22 cellular contexts compared by ENCODE assay signal in the genomic region with DNA sequence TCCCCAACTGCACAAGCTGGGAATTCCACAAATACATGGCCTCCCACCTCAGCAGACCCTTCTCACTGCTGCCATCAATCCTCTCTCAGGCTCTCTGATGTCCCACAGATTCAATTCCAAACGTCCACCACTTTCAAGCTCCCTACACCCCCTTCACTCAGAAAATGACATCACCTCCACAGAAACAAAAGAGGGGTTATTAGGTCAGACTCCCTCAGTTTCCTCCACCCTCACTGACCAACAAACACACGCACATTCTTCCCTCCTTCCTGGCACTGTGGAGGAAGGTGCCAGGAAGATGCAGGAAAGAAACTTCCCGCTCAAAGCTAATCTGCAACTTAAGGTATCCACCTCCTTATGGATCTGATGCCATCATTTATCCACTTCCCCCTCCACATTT. TPM values are rescaled to one million over a fixed set of nuclear protein-coding genes. Genes with fewer than 3 reads are reported as not detected.
A peak's percentile ranks its signal among the peaks of the same experiment; 100 is the strongest.
DNase-seq lines count a peak whose midpoint lies in the region; ATAC-seq and TF ChIP-seq lines count a peak whose summit lies in the region.
"Had no signal": no experiment of that assay in that cellular context is flagged by ENCODE, and none has a peak within 500 bp of the region (broad histone marks: within the 10 kb centered on the region; RNA-seq: fewer than 3 reads in every experiment).

No MANE protein-coding gene starts in this region.

- no peak overlapping the region for H3K4me3 Mint-ChIP-seq in H9
- no peak overlapping the region for H3K4me3 Mint-ChIP-seq in neural crest cell
- H3K4me3 Mint-ChIP-seq in activated naive CD4-positive, alpha-beta T cell treated with anti-CD3 and anti-CD28 coated beads for 36 hours = no peak overlapping the region
- H3K4me3 Mint-ChIP-seq: CD4-positive, alpha-beta memory T cell; GM23338; HFFc6 had no signal

- no peak overlapping the region for H4K8ac ChIP-seq in H9 (replicated peaks; ENCODE audit: insufficient read length, low read depth, low read length)

- H3K36me3 ChIP-seq in liver (ENCODE audit: control insufficient read depth in 4 of 4, insufficient read depth in 3 of 4, low read depth in 1 of 4, low read length in 3 of 4) (no peaks in the 10 kb centered on the region), testis (ENCODE audit: low read depth, missing control alignments) (no peaks in the 10 kb centered on the region)
- H3K36me3 ChIP-seq: HAP-1 had no signal

- no peak overlapping the region for H2BK20ac ChIP-seq in H9 (ENCODE audit: low read depth, low read length, poor library complexity, severe bottlenecking)

- H2BK12ac ChIP-seq in H9 (ENCODE audit: insufficient read length, low read depth, low read length) = no peak overlapping the region

- H3K27me3 Mint-ChIP-seq in H9 (ENCODE audit: low read depth) (no peaks in the 10 kb centered on the region; the same call in 1 of the 2 replicates), neural crest cell (ENCODE audit: low read depth) (no peaks in the 10 kb centered on the region)
- H3K27me3 Mint-ChIP-seq in activated naive CD4-positive, alpha-beta T cell treated with anti-CD3 and anti-CD28 coated beads for 36 hours (ENCODE audit: low read depth) = no peaks in the 10 kb centered on the region
- H3K27me3 Mint-ChIP-seq: CD4-positive, alpha-beta memory T cell had no signal

- H3K27ac ChIP-seq in H9 (ENCODE audit: insufficient read length, low read depth, low read length) (no peak overlapping the region), liver (ENCODE audit: low read depth in 1 of 2, low read length in 2 of 2) (no peak overlapping the region), testis (no peak overlapping the region)
- H3K27ac ChIP-seq: A549 had no signal

- H3K4me1 Mint-ChIP-seq in H9 = peaks cover 2% of the 10 kb centered on the region in 2 experiments
- peaks cover 43% of the 10 kb centered on the region for H3K4me1 Mint-ChIP-seq in neural crest cell
- peaks cover 6% of the 10 kb centered on the region for H3K4me1 Mint-ChIP-seq in activated naive CD4-positive, alpha-beta T cell treated with anti-CD3 and anti-CD28 coated beads for 36 hours (ENCODE audit: low read depth)

- DNase-seq in H9 (no peak), dermis blood vessel endothelial cell (peak; percentile 73), neural crest cell (ENCODE audit: low read depth, low spot score) (no peak), SHP77 (lab: John Stamatoyannopoulos, UW) (no peak), testis (no peak)
- no peak for DNase-seq in stimulated activated naive CD8-positive, alpha-beta T cell treated with anti-CD3 and anti-CD28 coated beads, Interleukin-15, Interleukin-2, amounts not matched to agents 100 U/mL and 50 U/mL, for 24 hours
- DNase-seq in activated naive CD4-positive, alpha-beta T cell treated with anti-CD3 and anti-CD28 coated beads for 36 hours = no peak
- DNase-seq: 8988T; ACHN; AML-193; C1 segment of cervical spinal cord; Calu3; CD4-positive, alpha-beta memory T cell; COR-L47; DMS53; DMS79 treated with DMSO at 0.1 percent for 48 hours; GF-D8; HFFc6 had no signal

- H2AK5ac ChIP-seq in H9 (ENCODE audit: insufficient read length, low read length) = no peak overlapping the region

- H3K27ac Mint-ChIP-seq in H9 (peak overlapping the region in 2 of 3 experiments; percentile 5 to 46; a peak in 1 of 7 replicates), neural crest cell (ENCODE audit: unreplicated experiment) (peak overlapping the region; percentile 61)
- H3K27ac Mint-ChIP-seq in activated naive CD4-positive, alpha-beta T cell treated with anti-CD3 and anti-CD28 coated beads for 36 hours = no peak overlapping the region
- H3K27ac Mint-ChIP-seq: GM23338, HFFc6 had no signal

- H3K4me1 ChIP-seq in H9 (ENCODE audit: insufficient read depth, low read length) (no peaks in the 10 kb centered on the region), liver (ENCODE audit: control insufficient read depth in 4 of 4, insufficient read depth in 4 of 4, low read length in 3 of 4) (no peaks in the 10 kb centered on the region), testis (peaks cover 9% of the 10 kb centered on the region)
- H3K4me1 ChIP-seq: HAP-1 had no signal

- no peaks in the 10 kb centered on the region for H4K20me1 ChIP-seq in H9 (ENCODE audit: control insufficient read depth, insufficient read depth, insufficient read length)

- H3K79me1 ChIP-seq in H9 (ENCODE audit: insufficient read depth, low read depth, low read length, poor library complexity, severe bottlenecking) = no peaks in the 10 kb centered on the region

- H3K79me2 ChIP-seq in H9 (ENCODE audit: insufficient read depth, low read length) = no peaks in the 10 kb centered on the region

- no peak overlapping the region for H4K5ac ChIP-seq in H9 (ENCODE audit: insufficient read length, low read depth, low read length)

- no peak overlapping the region for H2BK120ac ChIP-seq in H9 (ENCODE audit: low read depth, low read length, poor library complexity, severe bottlenecking)

- no peak overlapping the region for H3T11ph ChIP-seq in H9 (ENCODE audit: low read length)

- H3K23me2 ChIP-seq in H9 (ENCODE audit: insufficient read length, low read depth, low read length, poor library complexity, severe bottlenecking) = no peaks in the 10 kb centered on the region

- WGBS in H9 (ENCODE audit: extremely low coverage, insufficient read length, low lambda C conversion rate) = no CpG with 5 or more reads among the region's 3 CpGs
- WGBS in liver = 90% methylated on average over 3 of the region's 3 CpGs
- 76 to 83% methylated on average over 3 of the region's 3 CpGs for whole genome bisulfite sequencing in testis, 2 donors

- H3K4me2 ChIP-seq in H9 (ENCODE audit: insufficient read depth, insufficient read length, low read length) = no peak overlapping the region
- H3K4me2 ChIP-seq: A549, GM23338 had no signal

- H3K9me3 ChIP-seq in H9 (ENCODE audit: control insufficient read depth, low read depth, low read length) = no peaks in the 10 kb centered on the region
- no peaks in the 10 kb centered on the region for H3K9me3 ChIP-seq in liver (ENCODE audit: control insufficient read depth in 4 of 4, low read length in 3 of 4)
- H3K9me3 ChIP-seq in testis = no peaks in the 10 kb centered on the region
- H3K9me3 ChIP-seq: A549, HAP-1 had no signal

- H3K9me3 Mint-ChIP-seq in H9 = no peaks in the 10 kb centered on the region
- peaks cover 10% of the 10 kb centered on the region for H3K9me3 Mint-ChIP-seq in neural crest cell
- no peaks in the 10 kb centered on the region for H3K9me3 Mint-ChIP-seq in activated naive CD4-positive, alpha-beta T cell treated with anti-CD3 and anti-CD28 coated beads for 36 hours
- H3K9me3 Mint-ChIP-seq: CD4-positive, alpha-beta memory T cell; GM23338; HFFc6 had no signal

- no peak overlapping the region for H3K56ac ChIP-seq in H9 (ENCODE audit: insufficient read length, low read depth, low read length)

- H3K36me3 Mint-ChIP-seq in H9 (ENCODE audit: insufficient read depth in 1 of 3, low read depth in 3 of 3) = peaks cover 0 to 4% (median 0%) of the 10 kb centered on the region in 3 experiments; a peak in 1 of 7 replicates
- H3K36me3 Mint-ChIP-seq in neural crest cell (ENCODE audit: low read depth) = peaks cover 5% of the 10 kb centered on the region
- H3K36me3 Mint-ChIP-seq in activated naive CD4-positive, alpha-beta T cell treated with anti-CD3 and anti-CD28 coated beads for 36 hours (ENCODE audit: low read depth) = peaks cover 4% of the 10 kb centered on the region

- H2BK15ac ChIP-seq in H9 (ENCODE audit: low read depth, low read length) = no peak overlapping the region

- CTCF ChIA-PET in activated naive CD4-positive, alpha-beta T cell treated with anti-CD3 and anti-CD28 coated beads for 36 hours (lab: Charles Lee) = no interaction called here

- intact Hi-C loops in activated naive CD4-positive, alpha-beta T cell treated with anti-CD3 and anti-CD28 coated beads for 36 hours (cut with micrococcal nuclease) = no loop called here
- intact Hi-C loops in testis (cut with DNase I; ENCODE audit: low total_unique reads) = no loop called here

- no peak overlapping the region for H2BK5ac ChIP-seq in H9 (ENCODE audit: insufficient read length, low read length)

- TF ChIP-seq CTCF in H9 (conservative IDR thresholded peaks at IDR 0.05) (no peak), liver (IDR thresholded peaks at IDR 0.05; ENCODE audit: low read depth, low read length, missing input control) (no peak), neural crest cell (conservative IDR thresholded peaks at IDR 0.05) (no peak), testis (IDR thresholded peaks at IDR 0.05) (no peak)

- H3K14ac ChIP-seq in H9 (ENCODE audit: insufficient read depth, low read length) = peak overlapping the region; percentile 41; the same call in 1 of the 2 replicates

- H3K9ac ChIP-seq in H9 (ENCODE audit: extremely low read depth, insufficient read length, low read length) (no peak overlapping the region), liver (ENCODE audit: low read depth in 1 of 2, low read length in 2 of 2) (no peak overlapping the region)

- H3K27me3 ChIP-seq in H9 (ENCODE audit: insufficient read depth, low read length) = no peaks in the 10 kb centered on the region
- H3K27me3 ChIP-seq in liver (ENCODE audit: control insufficient read depth in 4 of 4, insufficient read depth in 4 of 4, low read length in 3 of 4) = no peaks in the 10 kb centered on the region
- no peaks in the 10 kb centered on the region for H3K27me3 ChIP-seq in testis

- no peak overlapping the region for H3K23ac ChIP-seq in H9 (ENCODE audit: insufficient read length, low read depth, low read length)

- H3K4ac ChIP-seq in H9 (ENCODE audit: low read depth, low read length) = no peak overlapping the region

- ATAC-seq in stimulated activated naive CD8-positive, alpha-beta T cell treated with anti-CD3 and anti-CD28 coated beads, Interleukin-15, Interleukin-2, amounts not matched to agents 100 U/mL and 50 U/mL, for 24 hours = no peak
- ATAC-seq: A549, GM23338 had no signal

- no peak for TF ChIP-seq RAD21 in liver (IDR thresholded peaks at IDR 0.05)

- no peak overlapping the region for H3K18ac ChIP-seq in H9 (ENCODE audit: insufficient read length, low read depth, low read length)

- TF ChIP-seq POLR2A in testis (IDR thresholded peaks at IDR 0.05) = no peak

- no peak overlapping the region for H4K91ac ChIP-seq in H9 (ENCODE audit: insufficient read length, low read depth, low read length)

- no peak overlapping the region for H3K4me3 ChIP-seq in liver (ENCODE audit: low read depth in 1 of 3, low read length in 3 of 3)
- no peak overlapping the region for H3K4me3 ChIP-seq in testis
- H3K4me3 ChIP-seq: A549, GM23338, HAP-1 had no signal

- H2AFZ ChIP-seq in H9 (ENCODE audit: low read length) = no peak overlapping the region
- H2AFZ ChIP-seq: GM23338 had no signal

TF ChIP-seq in liver, 16 proteins besides CTCF, POLR2A, EP300 and RAD21:
- no peak for TF ChIP-seq FOXA1 (IDR thresholded peaks at IDR 0.05)
- peak; percentile 42 for TF ChIP-seq NR2F2 (IDR thresholded peaks at IDR 0.05)

RNA-seq across cellular contexts. Expression of gene ZNF438, which starts 18.3 kb away (rescaled TPM):
- total RNA-seq in H9 (2021) = 0.83 and 0.97 TPM in 2 replicates
- total RNA-seq in dermis blood vessel endothelial cell = 2.6 and 3.9 TPM in 2 replicates
- total RNA-seq in liver = 1 to 10 TPM; 2.3 to 2.9 TPM
- 1 to 10 TPM; 1.9 to 2.0 TPM for polyA plus RNA-seq in liver
- total RNA-seq in neural crest cell = 3.5 and 4.0 TPM in 2 replicates
- 1 to 10 TPM; 2.4 to 2.6 TPM for total RNA-seq in activated naive CD4-positive, alpha-beta T cell treated with anti-CD3 and anti-CD28 coated beads for 36 hours
- 10 to 100 TPM; 15.3 to 17.8 TPM for total RNA-seq in testis
- polyA plus RNA-seq in testis (ENCODE audit: insufficient read depth, low read depth, low replicate concordance) = 16.2 TPM
